Comparison of ENCODE assay signal across 22 cellular contexts in the genomic region with DNA sequence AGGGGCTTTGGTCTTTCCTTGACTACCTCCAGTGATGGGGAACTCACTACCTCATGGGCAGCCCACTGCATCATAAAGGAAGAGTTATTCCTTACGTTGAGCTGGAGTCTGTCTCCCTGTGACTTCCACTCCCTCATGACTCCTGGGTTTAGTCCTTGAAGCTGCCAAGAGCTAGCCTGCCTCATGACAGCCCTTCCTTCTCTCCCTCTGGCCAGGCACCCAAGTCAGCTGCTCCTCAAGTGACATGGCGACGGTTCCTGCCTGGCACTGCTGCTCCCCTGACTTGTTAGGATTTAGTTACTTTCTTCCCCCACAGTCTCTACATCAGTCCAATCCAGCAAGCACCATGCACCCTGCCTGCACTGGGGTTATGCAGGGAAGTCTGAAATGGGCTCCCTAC.
"Had no signal": no experiment of that assay in that cellular context is flagged by ENCODE, and none has a peak within 500 bp of the region (broad histone marks: within the 10 kb centered on the region; RNA-seq: fewer than 3 reads in every experiment).

No MANE protein-coding gene starts in this region.

- H3K36me3 ChIP-seq: MG63 had no signal

- H3K27ac ChIP-seq: RWPE1 had no signal

- H3K9me3 ChIP-seq: MG63 had no signal

- H3K27me3 ChIP-seq: MG63 had no signal

- ATAC-seq: HepG2, Panc1, PC-3, SK-N-SH treated with all-trans-retinoic acid at 6 μM for 48 hours had no signal

- DNase-seq: IMR-90, Karpas-422, KG1, MG63, NCI-H1092, NCI-H1105 treated with DMSO at 0.1 percent for 48 hours, NCI-H1417 treated with DMSO at 0.1 percent for 48 hours, NCI-H146, NCI-H1694 treated with DMSO at 0.1 percent for 48 hours, NCI-H1930, NCI-H2081, NCI-H2107, NCI-H510A, NCI-H524 treated with DMSO at 0.1 percent for 48 hours, NCI-H69, NCI-H774, PC-3, SHP77 had no signal

- H3K4me3 ChIP-seq: MG63 had no signal
